1 cellular context compared by ENCODE assay signal in the genomic region with DNA sequence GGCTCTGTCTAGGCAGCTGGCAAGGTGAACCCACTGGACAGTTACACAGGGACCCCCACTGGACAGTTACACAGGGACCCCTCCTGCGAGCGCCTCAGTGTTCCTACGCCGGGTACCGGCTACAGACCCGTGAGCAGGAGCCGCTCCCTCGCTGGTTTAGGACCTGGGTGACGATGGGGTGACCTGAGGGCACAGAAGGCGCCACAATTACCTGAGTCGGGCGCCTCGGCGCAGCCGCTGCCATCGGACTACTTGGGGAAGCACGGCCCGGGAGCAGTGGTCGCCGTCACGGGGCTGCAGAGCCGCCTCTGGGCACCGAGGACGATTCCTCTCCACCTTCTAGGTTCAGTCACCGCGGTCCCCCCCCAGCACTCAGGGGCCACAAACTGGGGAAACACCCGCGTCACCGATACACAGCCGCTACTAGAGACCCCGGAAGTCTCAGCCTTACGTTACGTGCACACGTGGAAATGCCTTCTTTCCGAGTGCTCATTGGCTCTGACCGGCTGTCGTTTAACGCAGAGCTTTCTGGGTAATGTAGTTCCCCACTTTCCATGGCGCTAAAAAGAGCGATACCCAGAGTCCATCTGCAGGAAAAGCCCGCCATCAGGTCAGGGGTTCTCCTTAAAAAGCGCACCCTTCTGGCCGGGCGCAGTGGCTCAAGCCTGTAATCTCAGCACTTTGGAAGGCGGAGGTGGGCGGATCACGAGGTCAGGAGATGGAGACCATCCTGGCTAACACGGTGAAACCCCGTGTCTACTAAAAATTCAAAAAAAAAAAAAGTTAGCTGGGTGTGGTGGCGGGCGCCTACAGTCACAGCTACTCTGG.
A peak's percentile ranks its signal among the peaks of the same experiment; 100 is the strongest.
TF ChIP-seq lines count a peak whose summit lies in the region.
"Not testable (repeated sequence)": the region's sequence is repeated elsewhere in the genome, so short reads cannot be mapped to it uniquely, and the experiment has no call there.

ZNF417 (minus strand) TSS at position 425 of the 828 bp plus-strand sequence; CDS start at position 244, 181 bp downstream.

TF ChIP-seq in HepG2, 621 proteins besides CTCF, POLR2A, EP300 and RAD21 (continued from another document and continues in another):
- TF ChIP-seq, protein P1, sequence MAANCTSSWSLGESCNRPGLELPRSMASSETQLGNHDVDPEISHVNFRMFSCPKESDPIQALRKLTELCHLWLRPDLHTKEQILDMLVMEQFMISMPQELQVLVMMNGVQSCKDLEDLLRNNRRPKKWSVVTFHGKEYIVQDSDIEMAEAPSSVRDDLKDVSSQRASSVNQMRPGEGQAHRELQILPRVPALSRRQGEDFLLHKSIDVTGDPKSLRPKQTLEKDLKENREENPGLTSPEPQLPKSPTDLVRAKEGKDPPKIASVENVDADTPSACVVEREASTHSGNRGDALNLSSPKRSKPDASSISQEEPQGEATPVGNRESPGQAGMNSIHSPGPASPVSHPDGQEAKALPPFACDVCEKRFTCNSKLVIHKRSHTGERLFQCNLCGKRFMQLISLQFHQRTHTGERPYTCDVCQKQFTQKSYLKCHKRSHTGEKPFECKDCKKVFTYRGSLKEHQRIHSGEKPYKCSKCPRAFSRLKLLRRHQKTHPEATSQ (CRISPR knock-in tag; IDR thresholded peaks at IDR 0.05; ENCODE audit: borderline replicate concordance) = 0 out of 2 replicates have a peak, but pooled peaks have one; percentile 36
- TF ChIP-seq JUND (CRISPR knock-in tag; IDR thresholded peaks at IDR 0.05) (peak; percentile 33; the same call in 1 of the 2 replicates), ZFX (CRISPR knock-in tag; IDR thresholded peaks at IDR 0.05; ENCODE audit: low read depth) (peak; percentile 56; the same call in 1 of the 2 replicates), ZNF709 (CRISPR knock-in tag; IDR thresholded peaks at IDR 0.05) (peak; percentile 53; the same call in 1 of the 2 replicates), GABPA (IDR thresholded peaks at IDR 0.05; ENCODE audit: low read depth, low read length) (peak; percentile 80), GABPA (CRISPR knock-in tag; IDR thresholded peaks at IDR 0.05; ENCODE audit: low read depth) (peak; percentile 95), YEATS2 (CRISPR knock-in tag; IDR thresholded peaks at IDR 0.05; ENCODE audit: borderline replicate concordance) (peak; percentile 92), ZNF772 (CRISPR knock-in tag; IDR thresholded peaks at IDR 0.05) (peak; percentile 18; the same call in 1 of the 2 replicates), SIX4 (CRISPR knock-in tag; IDR thresholded peaks at IDR 0.05) (peak; percentile 31; the same call in 1 of the 2 replicates), ZNF563 (CRISPR knock-in tag; IDR thresholded peaks at IDR 0.05) (0 out of 2 replicates have a peak, but pooled peaks have one; percentile 42), SP2 (CRISPR knock-in tag; IDR thresholded peaks at IDR 0.05) (peak; percentile 95), ERF (CRISPR knock-in tag; IDR thresholded peaks at IDR 0.05) (peak; percentile 41; the same call in 1 of the 2 replicates), ZNF331 (CRISPR knock-in tag; IDR thresholded peaks at IDR 0.05) (peak; percentile 63; the same call in 1 of the 2 replicates), HDAC2 (CRISPR knock-in tag; IDR thresholded peaks at IDR 0.05) (peak; percentile 53; the same call in 1 of the 2 replicates), CSRNP1 (CRISPR knock-in tag; IDR thresholded peaks at IDR 0.05) (0 out of 2 replicates have a peak, but pooled peaks have one; percentile 6), DRAP1 (CRISPR knock-in tag; IDR thresholded peaks at IDR 0.05) (peak; percentile 58), PHF20 (CRISPR knock-in tag; IDR thresholded peaks at IDR 0.05) (peak; percentile 88), ZFY (CRISPR knock-in tag; IDR thresholded peaks at IDR 0.05) (peak; percentile 58; the same call in 1 of the 2 replicates), NFYB (CRISPR knock-in tag; IDR thresholded peaks at IDR 0.05) (peak; percentile 91), ZMYM4 (CRISPR knock-in tag; IDR thresholded peaks at IDR 0.05) (peak; percentile 75; the same call in 1 of the 2 replicates), GABPB1 (CRISPR knock-in tag; IDR thresholded peaks at IDR 0.05) (peak; percentile 95), FOXP1 (CRISPR knock-in tag; IDR thresholded peaks at IDR 0.05) (peak; percentile 32; the same call in 1 of the 2 replicates), ZNF296 (CRISPR knock-in tag; conservative IDR thresholded peaks at IDR 0.05) (0 out of 2 replicates have a peak, but pooled peaks have one; percentile 26), HCFC1 (IDR thresholded peaks at IDR 0.05; ENCODE audit: low read depth, low read length) (peak; percentile 89), NRL (CRISPR knock-in tag; IDR thresholded peaks at IDR 0.05; ENCODE audit: borderline replicate concordance) (peak; percentile 57; the same call in 1 of the 2 replicates), ZNF431 (CRISPR knock-in tag; IDR thresholded peaks at IDR 0.05; ENCODE audit: borderline replicate concordance, low read depth) (0 out of 2 replicates have a peak, but pooled peaks have one; percentile 23)
- TF ChIP-seq, protein P2, sequence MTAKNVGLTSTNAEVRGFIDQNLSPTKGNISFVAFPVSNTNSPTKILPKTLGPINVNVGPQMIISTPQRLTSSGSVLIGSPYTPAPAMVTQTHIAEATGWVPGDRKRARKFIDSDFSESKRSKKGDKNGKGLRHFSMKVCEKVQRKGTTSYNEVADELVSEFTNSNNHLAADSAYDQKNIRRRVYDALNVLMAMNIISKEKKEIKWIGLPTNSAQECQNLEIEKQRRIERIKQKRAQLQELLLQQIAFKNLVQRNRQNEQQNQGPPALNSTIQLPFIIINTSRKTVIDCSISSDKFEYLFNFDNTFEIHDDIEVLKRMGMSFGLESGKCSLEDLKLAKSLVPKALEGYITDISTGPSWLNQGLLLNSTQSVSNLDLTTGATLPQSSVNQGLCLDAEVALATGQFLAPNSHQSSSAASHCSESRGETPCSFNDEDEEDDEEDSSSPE (CRISPR knock-in tag; IDR thresholded peaks at IDR 0.05) = peak; percentile 95
- TF ChIP-seq, protein P3, sequence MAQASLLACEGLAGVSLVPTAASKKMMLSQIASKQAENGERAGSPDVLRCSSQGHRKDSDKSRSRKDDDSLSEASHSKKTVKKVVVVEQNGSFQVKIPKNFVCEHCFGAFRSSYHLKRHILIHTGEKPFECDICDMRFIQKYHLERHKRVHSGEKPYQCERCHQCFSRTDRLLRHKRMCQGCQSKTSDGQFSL (CRISPR knock-in tag; IDR thresholded peaks at IDR 0.05) = peak; percentile 92
- TF ChIP-seq, protein P4, sequence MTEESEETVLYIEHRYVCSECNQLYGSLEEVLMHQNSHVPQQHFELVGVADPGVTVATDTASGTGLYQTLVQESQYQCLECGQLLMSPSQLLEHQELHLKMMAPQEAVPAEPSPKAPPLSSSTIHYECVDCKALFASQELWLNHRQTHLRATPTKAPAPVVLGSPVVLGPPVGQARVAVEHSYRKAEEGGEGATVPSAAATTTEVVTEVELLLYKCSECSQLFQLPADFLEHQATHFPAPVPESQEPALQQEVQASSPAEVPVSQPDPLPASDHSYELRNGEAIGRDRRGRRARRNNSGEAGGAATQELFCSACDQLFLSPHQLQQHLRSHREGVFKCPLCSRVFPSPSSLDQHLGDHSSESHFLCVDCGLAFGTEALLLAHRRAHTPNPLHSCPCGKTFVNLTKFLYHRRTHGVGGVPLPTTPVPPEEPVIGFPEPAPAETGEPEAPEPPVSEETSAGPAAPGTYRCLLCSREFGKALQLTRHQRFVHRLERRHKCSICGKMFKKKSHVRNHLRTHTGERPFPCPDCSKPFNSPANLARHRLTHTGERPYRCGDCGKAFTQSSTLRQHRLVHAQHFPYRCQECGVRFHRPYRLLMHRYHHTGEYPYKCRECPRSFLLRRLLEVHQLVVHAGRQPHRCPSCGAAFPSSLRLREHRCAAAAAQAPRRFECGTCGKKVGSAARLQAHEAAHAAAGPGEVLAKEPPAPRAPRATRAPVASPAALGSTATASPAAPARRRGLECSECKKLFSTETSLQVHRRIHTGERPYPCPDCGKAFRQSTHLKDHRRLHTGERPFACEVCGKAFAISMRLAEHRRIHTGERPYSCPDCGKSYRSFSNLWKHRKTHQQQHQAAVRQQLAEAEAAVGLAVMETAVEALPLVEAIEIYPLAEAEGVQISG (CRISPR knock-in tag; IDR thresholded peaks at IDR 0.05) = peak; percentile 86
- TF ChIP-seq, protein P5, sequence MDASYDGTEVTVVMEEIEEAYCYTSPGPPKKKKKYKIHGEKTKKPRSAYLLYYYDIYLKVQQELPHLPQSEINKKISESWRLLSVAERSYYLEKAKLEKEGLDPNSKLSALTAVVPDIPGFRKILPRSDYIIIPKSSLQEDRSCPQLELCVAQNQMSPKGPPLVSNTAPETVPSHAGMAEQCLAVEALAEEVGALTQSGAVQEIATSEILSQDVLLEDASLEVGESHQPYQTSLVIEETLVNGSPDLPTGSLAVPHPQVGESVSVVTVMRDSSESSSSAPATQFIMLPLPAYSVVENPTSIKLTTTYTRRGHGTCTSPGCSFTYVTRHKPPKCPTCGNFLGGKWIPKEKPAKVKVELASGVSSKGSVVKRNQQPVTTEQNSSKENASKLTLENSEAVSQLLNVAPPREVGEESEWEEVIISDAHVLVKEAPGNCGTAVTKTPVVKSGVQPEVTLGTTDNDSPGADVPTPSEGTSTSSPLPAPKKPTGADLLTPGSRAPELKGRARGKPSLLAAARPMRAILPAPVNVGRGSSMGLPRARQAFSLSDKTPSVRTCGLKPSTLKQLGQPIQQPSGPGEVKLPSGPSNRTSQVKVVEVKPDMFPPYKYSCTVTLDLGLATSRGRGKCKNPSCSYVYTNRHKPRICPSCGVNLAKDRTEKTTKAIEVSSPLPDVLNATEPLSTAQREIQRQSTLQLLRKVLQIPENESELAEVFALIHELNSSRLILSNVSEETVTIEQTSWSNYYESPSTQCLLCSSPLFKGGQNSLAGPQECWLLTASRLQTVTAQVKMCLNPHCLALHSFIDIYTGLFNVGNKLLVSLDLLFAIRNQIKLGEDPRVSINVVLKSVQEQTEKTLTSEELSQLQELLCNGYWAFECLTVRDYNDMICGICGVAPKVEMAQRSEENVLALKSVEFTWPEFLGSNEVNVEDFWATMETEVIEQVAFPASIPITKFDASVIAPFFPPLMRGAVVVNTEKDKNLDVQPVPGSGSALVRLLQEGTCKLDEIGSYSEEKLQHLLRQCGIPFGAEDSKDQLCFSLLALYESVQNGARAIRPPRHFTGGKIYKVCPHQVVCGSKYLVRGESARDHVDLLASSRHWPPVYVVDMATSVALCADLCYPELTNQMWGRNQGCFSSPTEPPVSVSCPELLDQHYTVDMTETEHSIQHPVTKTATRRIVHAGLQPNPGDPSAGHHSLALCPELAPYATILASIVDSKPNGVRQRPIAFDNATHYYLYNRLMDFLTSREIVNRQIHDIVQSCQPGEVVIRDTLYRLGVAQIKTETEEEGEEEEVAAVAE (CRISPR knock-in tag; IDR thresholded peaks at IDR 0.05; ENCODE audit: borderline replicate concordance) = peak; percentile 91
- TF ChIP-seq, protein P6, sequence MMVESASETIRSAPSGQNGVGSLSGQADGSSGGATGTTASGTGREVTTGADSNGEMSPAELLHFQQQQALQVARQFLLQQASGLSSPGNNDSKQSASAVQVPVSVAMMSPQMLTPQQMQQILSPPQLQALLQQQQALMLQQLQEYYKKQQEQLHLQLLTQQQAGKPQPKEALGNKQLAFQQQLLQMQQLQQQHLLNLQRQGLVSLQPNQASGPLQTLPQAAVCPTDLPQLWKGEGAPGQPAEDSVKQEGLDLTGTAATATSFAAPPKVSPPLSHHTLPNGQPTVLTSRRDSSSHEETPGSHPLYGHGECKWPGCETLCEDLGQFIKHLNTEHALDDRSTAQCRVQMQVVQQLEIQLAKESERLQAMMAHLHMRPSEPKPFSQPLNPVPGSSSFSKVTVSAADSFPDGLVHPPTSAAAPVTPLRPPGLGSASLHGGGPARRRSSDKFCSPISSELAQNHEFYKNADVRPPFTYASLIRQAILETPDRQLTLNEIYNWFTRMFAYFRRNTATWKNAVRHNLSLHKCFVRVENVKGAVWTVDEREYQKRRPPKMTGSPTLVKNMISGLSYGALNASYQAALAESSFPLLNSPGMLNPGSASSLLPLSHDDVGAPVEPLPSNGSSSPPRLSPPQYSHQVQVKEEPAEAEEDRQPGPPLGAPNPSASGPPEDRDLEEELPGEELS (CRISPR knock-in tag; IDR thresholded peaks at IDR 0.05) = 0 out of 2 replicates have a peak, but pooled peaks have one; percentile 14
- TF ChIP-seq FOXP1 (IDR thresholded peaks at IDR 0.05) = not testable (repeated sequence)
- TF ChIP-seq, protein P7, sequence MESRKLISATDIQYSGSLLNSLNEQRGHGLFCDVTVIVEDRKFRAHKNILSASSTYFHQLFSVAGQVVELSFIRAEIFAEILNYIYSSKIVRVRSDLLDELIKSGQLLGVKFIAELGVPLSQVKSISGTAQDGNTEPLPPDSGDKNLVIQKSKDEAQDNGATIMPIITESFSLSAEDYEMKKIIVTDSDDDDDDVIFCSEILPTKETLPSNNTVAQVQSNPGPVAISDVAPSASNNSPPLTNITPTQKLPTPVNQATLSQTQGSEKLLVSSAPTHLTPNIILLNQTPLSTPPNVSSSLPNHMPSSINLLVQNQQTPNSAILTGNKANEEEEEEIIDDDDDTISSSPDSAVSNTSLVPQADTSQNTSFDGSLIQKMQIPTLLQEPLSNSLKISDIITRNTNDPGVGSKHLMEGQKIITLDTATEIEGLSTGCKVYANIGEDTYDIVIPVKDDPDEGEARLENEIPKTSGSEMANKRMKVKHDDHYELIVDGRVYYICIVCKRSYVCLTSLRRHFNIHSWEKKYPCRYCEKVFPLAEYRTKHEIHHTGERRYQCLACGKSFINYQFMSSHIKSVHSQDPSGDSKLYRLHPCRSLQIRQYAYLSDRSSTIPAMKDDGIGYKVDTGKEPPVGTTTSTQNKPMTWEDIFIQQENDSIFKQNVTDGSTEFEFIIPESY (CRISPR knock-in tag; IDR thresholded peaks at IDR 0.05) = peak; percentile 67
- TF ChIP-seq, protein P8, sequence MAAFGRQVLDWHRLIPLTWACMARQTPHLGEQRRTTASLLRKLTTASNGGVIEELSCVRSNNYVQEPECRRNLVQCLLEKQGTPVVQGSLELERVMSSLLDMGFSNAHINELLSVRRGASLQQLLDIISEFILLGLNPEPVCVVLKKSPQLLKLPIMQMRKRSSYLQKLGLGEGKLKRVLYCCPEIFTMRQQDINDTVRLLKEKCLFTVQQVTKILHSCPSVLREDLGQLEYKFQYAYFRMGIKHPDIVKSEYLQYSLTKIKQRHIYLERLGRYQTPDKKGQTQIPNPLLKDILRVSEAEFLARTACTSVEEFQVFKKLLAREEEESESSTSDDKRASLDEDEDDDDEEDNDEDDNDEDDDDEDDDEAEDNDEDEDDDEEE (CRISPR knock-in tag; IDR thresholded peaks at IDR 0.05) = 0 out of 2 replicates have a peak, but pooled peaks have one; percentile 23
